1 cellular context compared by ENCODE assay signal in the genomic region with DNA sequence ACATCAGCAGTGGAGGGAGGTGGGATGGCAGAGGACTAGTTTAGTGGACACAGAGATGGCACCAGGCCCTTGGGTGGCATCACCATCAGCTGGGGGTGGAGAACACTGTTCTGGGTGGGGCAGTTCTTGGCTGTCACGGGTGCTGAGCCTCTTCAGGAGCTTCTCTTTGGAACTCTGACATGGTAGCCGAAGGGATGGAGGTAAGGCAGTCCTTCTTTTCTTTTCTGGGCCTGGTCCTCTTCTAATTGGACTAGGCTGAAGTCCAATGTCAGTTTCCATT.
TF ChIP-seq lines count a peak whose summit lies in the region.

No MANE protein-coding gene starts in this region.

TF ChIP-seq in GM23338, 12 proteins besides CTCF, POLR2A, EP300 and RAD21 (continued from another document):
- TF ChIP-seq, protein P1, sequence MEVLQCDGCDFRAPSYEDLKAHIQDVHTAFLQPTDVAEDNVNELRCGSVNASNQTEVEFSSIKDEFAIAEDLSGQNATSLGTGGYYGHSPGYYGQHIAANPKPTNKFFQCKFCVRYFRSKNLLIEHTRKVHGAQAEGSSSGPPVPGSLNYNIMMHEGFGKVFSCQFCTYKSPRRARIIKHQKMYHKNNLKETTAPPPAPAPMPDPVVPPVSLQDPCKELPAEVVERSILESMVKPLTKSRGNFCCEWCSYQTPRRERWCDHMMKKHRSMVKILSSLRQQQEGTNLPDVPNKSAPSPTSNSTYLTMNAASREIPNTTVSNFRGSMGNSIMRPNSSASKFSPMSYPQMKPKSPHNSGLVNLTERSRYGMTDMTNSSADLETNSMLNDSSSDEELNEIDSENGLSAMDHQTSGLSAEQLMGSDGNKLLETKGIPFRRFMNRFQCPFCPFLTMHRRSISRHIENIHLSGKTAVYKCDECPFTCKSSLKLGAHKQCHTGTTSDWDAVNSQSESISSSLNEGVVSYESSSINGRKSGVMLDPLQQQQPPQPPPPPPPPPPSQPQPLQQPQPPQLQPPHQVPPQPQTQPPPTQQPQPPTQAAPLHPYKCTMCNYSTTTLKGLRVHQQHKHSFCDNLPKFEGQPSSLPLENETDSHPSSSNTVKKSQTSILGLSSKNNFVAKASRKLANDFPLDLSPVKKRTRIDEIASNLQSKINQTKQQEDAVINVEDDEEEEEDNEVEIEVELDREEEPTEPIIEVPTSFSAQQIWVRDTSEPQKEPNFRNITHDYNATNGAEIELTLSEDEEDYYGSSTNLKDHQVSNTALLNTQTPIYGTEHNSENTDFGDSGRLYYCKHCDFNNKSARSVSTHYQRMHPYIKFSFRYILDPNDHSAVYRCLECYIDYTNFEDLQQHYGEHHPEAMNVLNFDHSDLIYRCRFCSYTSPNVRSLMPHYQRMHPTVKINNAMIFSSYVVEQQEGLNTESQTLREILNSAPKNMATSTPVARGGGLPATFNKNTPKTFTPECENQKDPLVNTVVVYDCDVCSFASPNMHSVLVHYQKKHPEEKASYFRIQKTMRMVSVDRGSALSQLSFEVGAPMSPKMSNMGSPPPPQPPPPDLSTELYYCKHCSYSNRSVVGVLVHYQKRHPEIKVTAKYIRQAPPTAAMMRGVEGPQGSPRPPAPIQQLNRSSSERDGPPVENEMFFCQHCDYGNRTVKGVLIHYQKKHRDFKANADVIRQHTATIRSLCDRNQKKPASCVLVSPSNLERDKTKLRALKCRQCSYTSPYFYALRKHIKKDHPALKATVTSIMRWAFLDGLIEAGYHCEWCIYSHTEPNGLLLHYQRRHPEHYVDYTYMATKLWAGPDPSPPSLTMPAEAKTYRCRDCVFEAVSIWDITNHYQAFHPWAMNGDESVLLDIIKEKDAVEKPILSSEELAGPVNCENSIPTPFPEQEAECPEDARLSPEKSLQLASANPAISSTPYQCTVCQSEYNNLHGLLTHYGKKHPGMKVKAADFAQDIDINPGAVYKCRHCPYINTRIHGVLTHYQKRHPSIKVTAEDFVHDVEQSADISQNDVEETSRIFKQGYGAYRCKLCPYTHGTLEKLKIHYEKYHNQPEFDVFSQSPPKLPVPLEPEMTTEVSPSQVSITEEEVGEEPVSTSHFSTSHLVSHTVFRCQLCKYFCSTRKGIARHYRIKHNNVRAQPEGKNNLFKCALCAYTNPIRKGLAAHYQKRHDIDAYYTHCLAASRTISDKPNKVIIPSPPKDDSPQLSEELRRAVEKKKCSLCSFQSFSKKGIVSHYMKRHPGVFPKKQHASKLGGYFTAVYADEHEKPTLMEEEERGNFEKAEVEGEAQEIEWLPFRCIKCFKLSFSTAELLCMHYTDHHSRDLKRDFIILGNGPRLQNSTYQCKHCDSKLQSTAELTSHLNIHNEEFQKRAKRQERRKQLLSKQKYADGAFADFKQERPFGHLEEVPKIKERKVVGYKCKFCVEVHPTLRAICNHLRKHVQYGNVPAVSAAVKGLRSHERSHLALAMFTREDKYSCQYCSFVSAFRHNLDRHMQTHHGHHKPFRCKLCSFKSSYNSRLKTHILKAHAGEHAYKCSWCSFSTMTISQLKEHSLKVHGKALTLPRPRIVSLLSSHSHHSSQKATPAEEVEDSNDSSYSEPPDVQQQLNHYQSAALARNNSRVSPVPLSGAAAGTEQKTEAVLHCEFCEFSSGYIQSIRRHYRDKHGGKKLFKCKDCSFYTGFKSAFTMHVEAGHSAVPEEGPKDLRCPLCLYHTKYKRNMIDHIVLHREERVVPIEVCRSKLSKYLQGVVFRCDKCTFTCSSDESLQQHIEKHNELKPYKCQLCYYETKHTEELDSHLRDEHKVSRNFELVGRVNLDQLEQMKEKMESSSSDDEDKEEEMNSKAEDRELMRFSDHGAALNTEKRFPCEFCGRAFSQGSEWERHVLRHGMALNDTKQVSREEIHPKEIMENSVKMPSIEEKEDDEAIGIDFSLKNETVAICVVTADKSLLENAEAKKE (CRISPR knock-in tag; IDR thresholded peaks at IDR 0.05): no peak
- TF ChIP-seq CREB1 (CRISPR knock-in tag; IDR thresholded peaks at IDR 0.05; ENCODE audit: low read depth) (no peak), ZNF114 (CRISPR knock-in tag; IDR thresholded peaks at IDR 0.05) (no peak), JUNB (IDR thresholded peaks at IDR 0.05; ENCODE audit: unreplicated experiment) (no peak), NANOG (IDR thresholded peaks at IDR 0.05; ENCODE audit: borderline replicate concordance) (no peak), ZNF331 (CRISPR knock-in tag; IDR thresholded peaks at IDR 0.05; ENCODE audit: low read depth) (no peak), STAT1 (IDR thresholded peaks at IDR 0.05; ENCODE audit: unreplicated experiment) (no peak)
- TF ChIP-seq, protein P2, sequence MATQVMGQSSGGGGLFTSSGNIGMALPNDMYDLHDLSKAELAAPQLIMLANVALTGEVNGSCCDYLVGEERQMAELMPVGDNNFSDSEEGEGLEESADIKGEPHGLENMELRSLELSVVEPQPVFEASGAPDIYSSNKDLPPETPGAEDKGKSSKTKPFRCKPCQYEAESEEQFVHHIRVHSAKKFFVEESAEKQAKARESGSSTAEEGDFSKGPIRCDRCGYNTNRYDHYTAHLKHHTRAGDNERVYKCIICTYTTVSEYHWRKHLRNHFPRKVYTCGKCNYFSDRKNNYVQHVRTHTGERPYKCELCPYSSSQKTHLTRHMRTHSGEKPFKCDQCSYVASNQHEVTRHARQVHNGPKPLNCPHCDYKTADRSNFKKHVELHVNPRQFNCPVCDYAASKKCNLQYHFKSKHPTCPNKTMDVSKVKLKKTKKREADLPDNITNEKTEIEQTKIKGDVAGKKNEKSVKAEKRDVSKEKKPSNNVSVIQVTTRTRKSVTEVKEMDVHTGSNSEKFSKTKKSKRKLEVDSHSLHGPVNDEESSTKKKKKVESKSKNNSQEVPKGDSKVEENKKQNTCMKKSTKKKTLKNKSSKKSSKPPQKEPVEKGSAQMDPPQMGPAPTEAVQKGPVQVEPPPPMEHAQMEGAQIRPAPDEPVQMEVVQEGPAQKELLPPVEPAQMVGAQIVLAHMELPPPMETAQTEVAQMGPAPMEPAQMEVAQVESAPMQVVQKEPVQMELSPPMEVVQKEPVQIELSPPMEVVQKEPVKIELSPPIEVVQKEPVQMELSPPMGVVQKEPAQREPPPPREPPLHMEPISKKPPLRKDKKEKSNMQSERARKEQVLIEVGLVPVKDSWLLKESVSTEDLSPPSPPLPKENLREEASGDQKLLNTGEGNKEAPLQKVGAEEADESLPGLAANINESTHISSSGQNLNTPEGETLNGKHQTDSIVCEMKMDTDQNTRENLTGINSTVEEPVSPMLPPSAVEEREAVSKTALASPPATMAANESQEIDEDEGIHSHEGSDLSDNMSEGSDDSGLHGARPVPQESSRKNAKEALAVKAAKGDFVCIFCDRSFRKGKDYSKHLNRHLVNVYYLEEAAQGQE (IDR thresholded peaks at IDR 0.05; ENCODE audit: unreplicated experiment): no peak
